ENCODE assay signal across 26 cellular contexts in the genomic region with DNA sequence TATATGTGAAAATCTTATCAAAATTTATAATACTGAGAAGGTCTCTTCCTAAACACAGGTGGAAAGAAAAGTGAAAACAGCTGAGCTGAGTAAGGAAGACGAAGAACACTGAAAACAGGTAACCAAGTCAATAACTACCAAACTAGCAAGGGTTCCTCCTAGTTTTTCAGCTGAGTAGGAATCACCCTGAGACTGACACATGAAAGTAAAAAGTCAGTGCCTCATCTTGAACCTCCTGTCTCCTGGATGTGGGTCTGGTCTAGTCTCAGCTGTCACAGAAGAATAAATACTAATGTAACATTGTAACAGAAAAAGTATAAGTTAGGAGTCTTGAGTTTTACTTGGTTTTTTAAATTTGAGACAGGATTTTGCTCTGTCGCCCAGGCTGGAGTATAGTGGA.
DNase-seq lines count a peak whose midpoint lies in the region; ATAC-seq and TF ChIP-seq lines count a peak whose summit lies in the region.
"Had no signal": no experiment of that assay in that cellular context is flagged by ENCODE, and none has a peak within 500 bp of the region (broad histone marks: within the 10 kb centered on the region; RNA-seq: fewer than 3 reads in every experiment).

No MANE protein-coding gene starts in this region.

- H3K79me2 ChIP-seq in GM23248 (ENCODE audit: insufficient read depth) (no peaks in the 10 kb centered on the region), Karpas-422 (ENCODE audit: low read length) (peaks cover 32% of the 10 kb centered on the region)

- peaks cover 21% of the 10 kb centered on the region for H3K4me1 Mint-ChIP-seq in dendritic cell treated with granulocyte-macrophage colony-stimulating factor and Interleukin-4, amounts not matched to agents 40 ng/mL and 50 ng/mL, for 4 days (ENCODE audit: low read depth)
- H3K4me1 Mint-ChIP-seq: activated CD4-positive, alpha-beta T cell treated with anti-CD3 and anti-CD28 coated beads, Interleukin-2, amount 10 ng/mL, durations not matched to agents 24 days and 14 days; activated CD8-positive, alpha-beta memory T cell treated with anti-CD3 and anti-CD28 coated beads, Interleukin-2, amount 10 ng/mL, durations not matched to agents 7 days and 5 days; activated naive CD4-positive, alpha-beta T cell treated with anti-CD3 and anti-CD28 coated beads, Interleukin-2, amount 10 ng/mL, durations not matched to agents 7 days and 5 days had no signal

- H3K27me3 ChIP-seq in left ventricle myocardium inferior (ENCODE audit: low read depth), result no peaks in the 10 kb centered on the region
- H3K27me3 ChIP-seq in subcutaneous abdominal adipose tissue (ENCODE audit: control insufficient read depth in 5 of 5, insufficient read depth in 4 of 5, low read length in 5 of 5), result no peaks in the 10 kb centered on the region
- no peaks in the 10 kb centered on the region for H3K27me3 ChIP-seq in GM23248 (replicated peaks; ENCODE audit: insufficient read depth)
- H3K27me3 ChIP-seq in Karpas-422 (ENCODE audit: low read length), result no peaks in the 10 kb centered on the region
- H3K27me3 ChIP-seq: uterus had no signal

- H3K9me2 ChIP-seq in GM23248 (ENCODE audit: insufficient read depth) (no peaks in the 10 kb centered on the region), Karpas-422 (replicated peaks; ENCODE audit: insufficient read depth, low read length) (no peaks in the 10 kb centered on the region)
- H3K9me2 ChIP-seq: SK-N-SH had no signal

- TF ChIP-seq CTCF in left ventricle myocardium inferior (IDR thresholded peaks at IDR 0.05; ENCODE audit: borderline replicate concordance), result no peak

- H3K4me3 Mint-ChIP-seq in dendritic cell treated with granulocyte-macrophage colony-stimulating factor and Interleukin-4, amounts not matched to agents 40 ng/mL and 50 ng/mL, for 4 days, result peak overlapping the region; percentile 66
- H3K4me3 Mint-ChIP-seq: activated CD4-positive, alpha-beta T cell treated with anti-CD3 and anti-CD28 coated beads, Interleukin-2, amount 10 ng/mL, durations not matched to agents 24 days and 14 days; activated CD8-positive, alpha-beta memory T cell treated with anti-CD3 and anti-CD28 coated beads, Interleukin-2, amount 10 ng/mL, durations not matched to agents 7 days and 5 days; activated naive CD4-positive, alpha-beta T cell treated with anti-CD3 and anti-CD28 coated beads, Interleukin-2, amount 10 ng/mL, durations not matched to agents 7 days and 5 days had no signal

- H3K27ac ChIP-seq in left ventricle myocardium inferior (replicated peaks), result peak overlapping the region; percentile 43
- peak overlapping the region; percentile 60 for H3K27ac ChIP-seq in subcutaneous abdominal adipose tissue (ENCODE audit: low read depth, low read length)
- no peak overlapping the region for H3K27ac ChIP-seq in GM23248
- no peak overlapping the region for H3K27ac ChIP-seq in Karpas-422 (ENCODE audit: low read length)
- H3K27ac ChIP-seq: HL-60, prostate gland, RWPE1, skin epidermis, uterus had no signal

- H2AFZ ChIP-seq in GM23248 (no peak overlapping the region), Karpas-422 (ENCODE audit: low read length) (no peak overlapping the region)

- peak overlapping the region; percentile 87 for H3K27ac Mint-ChIP-seq in dendritic cell treated with granulocyte-macrophage colony-stimulating factor and Interleukin-4, amounts not matched to agents 40 ng/mL and 50 ng/mL, for 4 days
- H3K27ac Mint-ChIP-seq: activated CD4-positive, alpha-beta T cell treated with anti-CD3 and anti-CD28 coated beads, Interleukin-2, amount 10 ng/mL, durations not matched to agents 24 days and 14 days; activated CD8-positive, alpha-beta memory T cell treated with anti-CD3 and anti-CD28 coated beads, Interleukin-2, amount 10 ng/mL, durations not matched to agents 7 days and 5 days; activated naive CD4-positive, alpha-beta T cell treated with anti-CD3 and anti-CD28 coated beads, Interleukin-2, amount 10 ng/mL, durations not matched to agents 7 days and 5 days had no signal

- DNase-seq in left ventricle myocardium inferior, result no peak
- DNase-seq in left ventricle myocardium superior, result no peak
- DNase-seq in effector CD8-positive, alpha-beta T cell (lab: John Stamatoyannopoulos, UW), result no peak
- DNase-seq in GM23248, result no peak
- DNase-seq in Karpas-422, result no peak
- DNase-seq: activated CD4-positive, alpha-beta T cell treated with anti-CD3 and anti-CD28 coated beads, Interleukin-2, amount 10 ng/mL, durations not matched to agents 24 days and 14 days; activated CD8-positive, alpha-beta memory T cell treated with anti-CD3 and anti-CD28 coated beads, Interleukin-2, amount 10 ng/mL, durations not matched to agents 7 days and 5 days; activated naive CD4-positive, alpha-beta T cell treated with anti-CD3 and anti-CD28 coated beads, Interleukin-2, amount 10 ng/mL, durations not matched to agents 7 days and 5 days; amygdala; DMS79 treated with DMSO at 0.1 percent for 48 hours; GOT3; mammary epithelial cell; NCI-H187; NCI-H526 treated with DMSO at 0.1 percent for 48 hours; SK-N-SH; stimulated activated CD4-positive, alpha-beta T cell treated with anti-CD3 and anti-CD28 coated beads, Interleukin-1b, Interleukin-23, amount 100 ng/mL, for 48 hours; T-helper 2 cell; uterus had no signal

- no peaks in the 10 kb centered on the region for H4K20me1 ChIP-seq in GM23248 (ENCODE audit: insufficient read depth)
- H4K20me1 ChIP-seq in Karpas-422 (ENCODE audit: insufficient read depth, low read depth, low read length), result no peaks in the 10 kb centered on the region

- H3K9ac ChIP-seq in subcutaneous abdominal adipose tissue (ENCODE audit: low read length in 5 of 5), result no peak overlapping the region
- no peak overlapping the region for H3K9ac ChIP-seq in GM23248
- H3K9ac ChIP-seq in Karpas-422 (ENCODE audit: low read length), result no peak overlapping the region
- H3K9ac ChIP-seq: SK-N-SH had no signal

- H3K36me3 Mint-ChIP-seq in dendritic cell treated with granulocyte-macrophage colony-stimulating factor and Interleukin-4, amounts not matched to agents 40 ng/mL and 50 ng/mL, for 4 days (ENCODE audit: low read depth), result peaks cover 28% of the 10 kb centered on the region
- H3K36me3 Mint-ChIP-seq: activated CD8-positive, alpha-beta memory T cell treated with anti-CD3 and anti-CD28 coated beads, Interleukin-2, amount 10 ng/mL, durations not matched to agents 7 days and 5 days; activated naive CD4-positive, alpha-beta T cell treated with anti-CD3 and anti-CD28 coated beads, Interleukin-2, amount 10 ng/mL, durations not matched to agents 7 days and 5 days had no signal

- no peak for ATAC-seq in left ventricle myocardium superior
- ATAC-seq in HG02870 (IDR thresholded peaks at IDR 0.05; ENCODE audit: unreplicated experiment), result peak; percentile 40
- ATAC-seq: activated CD8-positive, alpha-beta memory T cell treated with anti-CD3 and anti-CD28 coated beads, Interleukin-2, amount 10 ng/mL, durations not matched to agents 7 days and 5 days; HepG2 had no signal

- H3K36me3 ChIP-seq in left ventricle myocardium inferior, result peaks cover 32% of the 10 kb centered on the region
- peaks cover 6 to 25% (median 15%) of the 10 kb centered on the region in 5 donors for H3K36me3 ChIP-seq in subcutaneous abdominal adipose tissue (ENCODE audit: control insufficient read depth in 5 of 5, insufficient read depth in 5 of 5, low read length in 5 of 5)
- H3K36me3 ChIP-seq in GM23248 (ENCODE audit: low read depth), result no peaks in the 10 kb centered on the region
- peaks cover 41% of the 10 kb centered on the region; the same call in 1 of the 2 replicates for H3K36me3 ChIP-seq in Karpas-422 (ENCODE audit: insufficient read depth, low read length)
- H3K36me3 ChIP-seq: prostate gland, uterus had no signal

- H3K4me2 ChIP-seq in GM23248 (ENCODE audit: unreplicated experiment) (no peak overlapping the region), Karpas-422 (ENCODE audit: low read depth, low read length, poor library complexity, severe bottlenecking) (no peak overlapping the region)

- H3K9me3 ChIP-seq in left ventricle myocardium inferior (replicated peaks) (no peaks in the 10 kb centered on the region), subcutaneous abdominal adipose tissue (ENCODE audit: control insufficient read depth in 5 of 5, low read length in 5 of 5) (no peaks in the 10 kb centered on the region), GM23248 (ENCODE audit: low read depth) (no peaks in the 10 kb centered on the region), Karpas-422 (ENCODE audit: low read length) (no peaks in the 10 kb centered on the region)
- H3K9me3 ChIP-seq: prostate gland, SK-N-SH, uterus had no signal

- intact Hi-C loops in left ventricle myocardium inferior (cut with micrococcal nuclease), result no loop called here
- intact Hi-C loops in left ventricle myocardium superior (cut with micrococcal nuclease), result no loop called here
- intact Hi-C loops in dendritic cell treated with granulocyte-macrophage colony-stimulating factor and Interleukin-4, amounts not matched to agents 40 ng/mL and 50 ng/mL, for 4 days (cut with micrococcal nuclease), result loop anchor here (10.0 kb wide), 2 partner anchors 63 to 123 kb away; a partner anchor contains a TSS

- H3K9me3 Mint-ChIP-seq in dendritic cell treated with granulocyte-macrophage colony-stimulating factor and Interleukin-4, amounts not matched to agents 40 ng/mL and 50 ng/mL, for 4 days, result no peaks in the 10 kb centered on the region
- H3K9me3 Mint-ChIP-seq: activated CD4-positive, alpha-beta T cell treated with anti-CD3 and anti-CD28 coated beads, Interleukin-2, amount 10 ng/mL, durations not matched to agents 24 days and 14 days; activated naive CD4-positive, alpha-beta T cell treated with anti-CD3 and anti-CD28 coated beads, Interleukin-2, amount 10 ng/mL, durations not matched to agents 7 days and 5 days had no signal

- no peaks in the 10 kb centered on the region for H3K27me3 Mint-ChIP-seq in dendritic cell treated with granulocyte-macrophage colony-stimulating factor and Interleukin-4, amounts not matched to agents 40 ng/mL and 50 ng/mL, for 4 days
- H3K27me3 Mint-ChIP-seq: activated naive CD4-positive, alpha-beta T cell treated with anti-CD3 and anti-CD28 coated beads, Interleukin-2, amount 10 ng/mL, durations not matched to agents 7 days and 5 days had no signal

- H3K4me1 ChIP-seq in left ventricle myocardium inferior (peaks cover 13% of the 10 kb centered on the region), subcutaneous abdominal adipose tissue (ENCODE audit: control insufficient read depth in 5 of 5, insufficient read depth in 5 of 5, low read length in 5 of 5) (peaks cover 0 to 21% (median 0%) of the 10 kb centered on the region in 5 donors), GM23248 (ENCODE audit: insufficient read depth) (0 out of 2 replicates have a peak, but pooled peaks cover 7% of the 10 kb centered on the region), Karpas-422 (ENCODE audit: low read length) (no peaks in the 10 kb centered on the region)
- H3K4me1 ChIP-seq: prostate gland, uterus had no signal

- H3F3A ChIP-seq in GM23248 (ENCODE audit: insufficient read depth), result no peaks in the 10 kb centered on the region

- 95 to 96% methylated on average over 2 of the region's 2 CpGs for WGBS in GM23248 (ENCODE audit: low coverage in 1 of 2, low lambda C conversion rate in 2 of 2, missing lambda C conversion rate in 2 of 2), 2 experiments

- in situ Hi-C loops in GM23248 (cut with MboI), result no loop called here

- H3K4me3 ChIP-seq in left ventricle myocardium inferior, result no peak overlapping the region
- H3K4me3 ChIP-seq in subcutaneous abdominal adipose tissue (ENCODE audit: low read depth in 1 of 5, low read length in 5 of 5), result peak overlapping the region in 1 of 5 donors; percentile 2
- H3K4me3 ChIP-seq in GM23248, result no peak overlapping the region
- H3K4me3 ChIP-seq in Karpas-422 (ENCODE audit: low read length), result no peak overlapping the region
- H3K4me3 ChIP-seq: prostate gland, skin epidermis, uterus had no signal

Comparison
In these comparisons a context has a peak if more than half of its experiments do, and no peak if none do; other contexts are left out.
1. H3K27ac ChIP-seq: peak in left ventricle myocardium inferior (single experiment) and subcutaneous abdominal adipose tissue (single experiment); none in GM23248 (single experiment) and Karpas-422 (single experiment).